20 cellular contexts compared by ENCODE assay signal in genomic region chr6:36745283-36745682, GRCh38. TPM values are rescaled to one million over a fixed set of nuclear protein-coding genes. Genes with fewer than 3 reads are reported as not detected.
DNase-seq lines count a peak whose midpoint lies in the region; ATAC-seq and TF ChIP-seq lines count a peak whose summit lies in the region.
"Had no signal": no experiment of that assay in that cellular context is flagged by ENCODE, and none has a peak within 500 bp of the region (broad histone marks: within the 10 kb centered on the region; RNA-seq: fewer than 3 reads in every experiment).

No MANE protein-coding gene starts in this region.

- TF ChIP-seq CTCF in left ventricle myocardium inferior (IDR thresholded peaks at IDR 0.05; ENCODE audit: borderline replicate concordance), result no peak
- no peak for TF ChIP-seq CTCF in coronary artery (IDR thresholded peaks at IDR 0.05)

- H3K4me1 Mint-ChIP-seq in central memory CD8-positive, alpha-beta T cell, result no peaks in the 10 kb centered on the region
- peaks cover 73% of the 10 kb centered on the region for H3K4me1 Mint-ChIP-seq in stimulated activated memory B cell treated with anti-CD40 and anti-IgM and Interleukin-4, amounts not matched to agents 10 μg/mL and 1 μg/mL and 100 μg/mL, for 72 hours

- DNase-seq in right cardiac atrium (peak in 2 of 3 donors; percentile 2 to 48), left ventricle myocardium inferior (no peak), GDM1 (lab: John Stamatoyannopoulos, UW) (no peak), coronary artery (ENCODE audit: low spot score) (no peak)
- no peak for DNase-seq in central memory CD8-positive, alpha-beta T cell (ENCODE audit: low spot score in 2 of 2)
- DNase-seq: AML-193; CD4-positive, alpha-beta T cell; DMS153; DMS79; GF-D8; GOT3; H9 had no signal

- peaks cover 6% of the 10 kb centered on the region for H3K36me3 Mint-ChIP-seq in central memory CD8-positive, alpha-beta T cell (ENCODE audit: insufficient read depth)
- H3K36me3 Mint-ChIP-seq in stimulated activated memory B cell treated with anti-CD40 and anti-IgM and Interleukin-4, amounts not matched to agents 10 μg/mL and 1 μg/mL and 100 μg/mL, for 72 hours, result peaks cover 38% of the 10 kb centered on the region

- H3K27ac Mint-ChIP-seq in central memory CD8-positive, alpha-beta T cell (ENCODE audit: low read depth), result peak overlapping the region; percentile 66
- peak overlapping the region; percentile 91 for H3K27ac Mint-ChIP-seq in stimulated activated memory B cell treated with anti-CD40 and anti-IgM and Interleukin-4, amounts not matched to agents 10 μg/mL and 1 μg/mL and 100 μg/mL, for 72 hours
- H3K27ac Mint-ChIP-seq: CD4-positive, alpha-beta T cell; H9 had no signal

- H3K4me3 ChIP-seq in right cardiac atrium (ENCODE audit: low read length) (no peak overlapping the region), left ventricle myocardium inferior (no peak overlapping the region), mucosa of stomach (ENCODE audit: low read length) (no peak overlapping the region), coronary artery (no peak overlapping the region)
- H3K4me3 ChIP-seq: A549 had no signal

- H3K27me3 Mint-ChIP-seq in central memory CD8-positive, alpha-beta T cell, result no peaks in the 10 kb centered on the region
- H3K27me3 Mint-ChIP-seq in stimulated activated memory B cell treated with anti-CD40 and anti-IgM and Interleukin-4, amounts not matched to agents 10 μg/mL and 1 μg/mL and 100 μg/mL, for 72 hours, result no peaks in the 10 kb centered on the region
- H3K27me3 Mint-ChIP-seq: CD4-positive, alpha-beta T cell; IgD-negative memory B cell had no signal

- H3K9me3 Mint-ChIP-seq in central memory CD8-positive, alpha-beta T cell, result no peaks in the 10 kb centered on the region
- H3K9me3 Mint-ChIP-seq in stimulated activated memory B cell treated with anti-CD40 and anti-IgM and Interleukin-4, amounts not matched to agents 10 μg/mL and 1 μg/mL and 100 μg/mL, for 72 hours, result no peaks in the 10 kb centered on the region
- H3K9me3 Mint-ChIP-seq: CD4-positive, alpha-beta T cell; IgD-negative memory B cell had no signal

- no peak for ATAC-seq in right cardiac atrium
- ATAC-seq in central memory CD8-positive, alpha-beta T cell (replicated peaks; ENCODE audit: extremely low read depth, poor library complexity, severe bottlenecking), result no peak
- ATAC-seq in stimulated activated memory B cell treated with anti-CD40 and anti-IgM and Interleukin-4, amounts not matched to agents 10 μg/mL and 1 μg/mL and 100 μg/mL, for 72 hours, result no peak
- ATAC-seq in GM21381 (IDR thresholded peaks at IDR 0.05; ENCODE audit: unreplicated experiment), result no peak
- ATAC-seq: HepG2 had no signal

- peak overlapping the region; percentile 6 for H3K9ac ChIP-seq in mucosa of stomach (ENCODE audit: low read length)

- no peaks in the 10 kb centered on the region for H3K4me1 ChIP-seq in right cardiac atrium (ENCODE audit: control insufficient read depth, insufficient read depth, low read length)
- peaks cover 8% of the 10 kb centered on the region for H3K4me1 ChIP-seq in left ventricle myocardium inferior
- peaks cover 51% of the 10 kb centered on the region for H3K4me1 ChIP-seq in mucosa of stomach (ENCODE audit: control insufficient read depth, insufficient read depth, low read length)

- WGBS in right cardiac atrium, result 94% methylated on average over 12 of the region's 12 CpGs

- H3K9me3 ChIP-seq in right cardiac atrium (ENCODE audit: control insufficient read depth, low read length) (no peaks in the 10 kb centered on the region), left ventricle myocardium inferior (replicated peaks) (peaks cover 12% of the 10 kb centered on the region), mucosa of stomach (ENCODE audit: control insufficient read depth, low read length) (no peaks in the 10 kb centered on the region)

- H3K36me3 ChIP-seq in left ventricle myocardium inferior (no peaks in the 10 kb centered on the region), mucosa of stomach (ENCODE audit: control insufficient read depth, insufficient read depth, low read length) (no peaks in the 10 kb centered on the region)

- H3K27me3 ChIP-seq in right cardiac atrium (ENCODE audit: control insufficient read depth, insufficient read depth) (no peaks in the 10 kb centered on the region), left ventricle myocardium inferior (ENCODE audit: low read depth) (no peaks in the 10 kb centered on the region), mucosa of stomach (ENCODE audit: control insufficient read depth, insufficient read depth, low read length) (no peaks in the 10 kb centered on the region)

- H3K4me3 Mint-ChIP-seq in central memory CD8-positive, alpha-beta T cell, result no peak overlapping the region
- H3K4me3 Mint-ChIP-seq in stimulated activated memory B cell treated with anti-CD40 and anti-IgM and Interleukin-4, amounts not matched to agents 10 μg/mL and 1 μg/mL and 100 μg/mL, for 72 hours, result no peak overlapping the region
- H3K4me3 Mint-ChIP-seq: CD4-positive, alpha-beta T cell; H9 had no signal

- H3K27ac ChIP-seq in right cardiac atrium (ENCODE audit: low read length) (no peak overlapping the region), left ventricle myocardium inferior (replicated peaks) (no peak overlapping the region), coronary artery (no peak overlapping the region)
- H3K27ac ChIP-seq: 22Rv1, C4-2B had no signal

- intact Hi-C loops in right cardiac atrium (cut with DNase I) (no loop called here), left ventricle myocardium inferior (cut with micrococcal nuclease) (no loop called here)

RNA-seq across cellular contexts. Expression of gene RAB44, which starts 47.7 kb away (rescaled TPM):
- under 1 TPM in 2 of 4 donors, not detected in 2; 0.06 TPM for total RNA-seq in right cardiac atrium
- not detected for polyA plus RNA-seq in right cardiac atrium
- total RNA-seq in left ventricle myocardium inferior, result 0.05 TPM
- total RNA-seq: H9, HepG2 had no signal
- polyA plus RNA-seq: HepG2, IgD-negative memory B cell had no signal

Comparison
In these comparisons a context has a peak if more than half of its experiments do, and no peak if none do; other contexts are left out.
1. DNase-seq: peak in right cardiac atrium (2 of 3); none in left ventricle myocardium inferior (single experiment), central memory CD8-positive, alpha-beta T cell (0 of 2), GDM1 (single experiment) and coronary artery (single experiment).